ENCODE assay signal across 8 cellular contexts in the genomic region with DNA sequence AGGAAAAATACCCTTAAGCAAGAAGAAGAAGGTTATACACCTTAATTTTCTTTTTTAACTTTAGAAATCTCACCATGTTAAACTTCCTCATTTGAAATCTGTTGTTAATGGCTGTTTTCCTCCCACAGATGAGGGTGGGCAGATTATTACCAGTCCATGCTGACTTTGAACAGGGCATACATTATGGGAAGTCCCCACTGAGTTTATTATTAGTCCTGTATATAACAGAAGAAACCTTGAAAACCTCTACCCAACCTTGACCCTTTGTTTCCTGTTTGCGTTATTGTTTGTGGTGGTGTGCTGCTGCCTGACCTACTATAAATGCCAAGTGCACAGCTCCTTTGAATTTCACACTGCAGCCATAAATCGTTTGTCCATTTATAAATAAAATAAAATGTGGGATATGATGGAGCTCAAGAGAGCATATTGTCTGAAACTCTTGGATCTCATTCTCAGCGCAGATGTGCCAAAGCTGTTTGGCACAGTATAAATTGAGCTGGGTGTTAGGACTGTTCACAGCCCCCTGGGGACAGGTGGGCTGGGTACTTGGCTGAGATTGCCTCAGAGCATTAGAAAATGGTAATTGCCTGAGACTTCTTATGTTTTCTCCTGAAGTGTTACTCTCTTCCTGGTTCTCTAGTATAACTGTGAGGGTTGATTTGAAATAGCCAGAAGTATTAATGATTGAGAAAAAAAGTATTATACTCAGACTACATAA.
DNase-seq lines count a peak whose midpoint lies in the region; ATAC-seq, FAIRE-seq and TF ChIP-seq lines count a peak whose summit lies in the region.

No MANE protein-coding gene starts in this region.

- RAD21 ChIA-PET in GM12878 (lab: Charles Lee; ENCODE audit: unreplicated experiment) = interaction anchor here (1.1 to 2.7 kb wide), 4 partner anchors 10 to 127 kb away, joined by 3 to 9 read pairs (median 4); no protein-coding TSS in a partner anchor

- no peak overlapping the region for H3K9ac ChIP-seq in GM12878 (ENCODE audit: control insufficient read depth, insufficient read depth, low read length)

- DNase-seq in GM12878 (ENCODE audit: low read depth, low spot score) (no peak), NCI-H510A (lab: John Stamatoyannopoulos, UW) (no peak), AG08395 (ENCODE audit: low spot score) (no peak)
- no peak for DNase-seq in activated naive CD4-positive, alpha-beta T cell treated with anti-CD3 and anti-CD28 coated beads, Interleukin-2, amount 50 U/mL, for 72 hours (ENCODE audit: low spot score in 2 of 2)
- no peak for DNase-seq in activated naive CD4-positive, alpha-beta T cell (lab: John Stamatoyannopoulos, UW)

- FAIRE-seq in GM12878 (lab: Jason Lieb, UNC) = no peak

- in situ Hi-C loops in GM12878 (cut with MboI) = no loop called here

- intact Hi-C loops in GM12878 (cut with micrococcal nuclease; ENCODE audit: unreplicated experiment) = loop anchor here (5.0 kb wide), 1 partner anchor 599 kb away; no protein-coding TSS in a partner anchor

- H3K4me1 ChIP-seq in GM12878 (ENCODE audit: control insufficient read depth, insufficient read depth, low read length) = no peaks in the 10 kb centered on the region

- no peaks in the 10 kb centered on the region; the same call in 2 of the 3 replicates for H3K9me3 ChIP-seq in GM12878 (replicated peaks; ENCODE audit: control insufficient read depth, insufficient read depth, low read length)

- no peak for TF ChIP-seq POLR2A in GM12878 (IDR thresholded peaks at IDR 0.05; ENCODE audit: low read depth, low read length)

- no peaks in the 10 kb centered on the region for H4K20me1 ChIP-seq in GM12878 (ENCODE audit: control insufficient read depth, insufficient read depth)

- no peak for TF ChIP-seq RAD21 in GM12878 (IDR thresholded peaks at IDR 0.05; ENCODE audit: insufficient read depth, low read depth, low read length)

- CTCF ChIA-PET in GM12878 (lab: Yijun Ruan, JAX) = interaction anchor here (1.0 to 3.2 kb wide), 2 partner anchors 24 to 61 kb away, joined by 3 to 9 read pairs; no protein-coding TSS in a partner anchor

- SMC1A ChIA-PET in GM12878 (lab: Charles Lee; ENCODE audit: uncharacterized antibody, unreplicated experiment) = interaction anchor here (0.9 to 1.9 kb wide), 5 partner anchors 12 to 35 kb away, joined by 3 to 5 read pairs (median 4); no protein-coding TSS in a partner anchor

- POLR2A ChIA-PET in GM12878 (lab: Charles Lee) = no interaction called here

- no peak overlapping the region for H2AFZ ChIP-seq in GM12878 (ENCODE audit: control insufficient read depth, low read depth, low read length)

- ATAC-seq in GM18520 (IDR thresholded peaks at IDR 0.05; ENCODE audit: unreplicated experiment) (peak; percentile 95), GM21619 (IDR thresholded peaks at IDR 0.05; ENCODE audit: unreplicated experiment) (peak; percentile 85), HG03442 (IDR thresholded peaks at IDR 0.05; ENCODE audit: unreplicated experiment) (peak; percentile 93), GM12878 (peak; percentile 85)
- no peak for ATAC-seq in activated naive CD4-positive, alpha-beta T cell treated with anti-CD3 and anti-CD28 coated beads, Interleukin-2, amount 50 U/mL, for 72 hours

- H3K36me3 Mint-ChIP-seq in activated naive CD4-positive, alpha-beta T cell treated with anti-CD3 and anti-CD28 coated beads, Interleukin-2, amount 50 U/mL, for 72 hours = no peaks in the 10 kb centered on the region

- no peak overlapping the region for H3K4me2 ChIP-seq in GM12878 (ENCODE audit: control insufficient read depth, insufficient read depth)

- peak in 1 of 2 experiments; percentile 23; a peak in 1 of 4 replicates for TF ChIP-seq EP300 in GM12878 (IDR thresholded peaks at IDR 0.05; ENCODE audit: borderline replicate concordance in 1 of 2, control insufficient read depth in 1 of 2, low read depth in 2 of 2, low read length in 2 of 2)

- H3K27ac ChIP-seq in GM12878 (ENCODE audit: control insufficient read depth, insufficient read depth) = no peak overlapping the region

- no peak overlapping the region for H3K4me3 ChIP-seq in GM12878

- TF ChIP-seq CTCF in GM12878 (IDR thresholded peaks at IDR 0.05 in 2 of 3, conservative IDR thresholded peaks at IDR 0.05 in 1 of 3; ENCODE audit: control insufficient read depth in 2 of 3, extremely low read depth in 1 of 3, insufficient read depth in 1 of 3, low read depth in 3 of 3, low read length in 3 of 3) = no peak

- H3K36me3 ChIP-seq in GM12878 (ENCODE audit: control insufficient read depth in 2 of 2, insufficient read depth in 2 of 2, low read length in 1 of 2) = no peaks in the 10 kb centered on the region

- no peaks in the 10 kb centered on the region for H3K27me3 ChIP-seq in GM12878 (replicated peaks in 1 of 2; ENCODE audit: control insufficient read depth in 2 of 2, insufficient read depth in 2 of 2, low read length in 1 of 2)

- H3K9me3 Mint-ChIP-seq in activated naive CD4-positive, alpha-beta T cell treated with anti-CD3 and anti-CD28 coated beads, Interleukin-2, amount 50 U/mL, for 72 hours = peaks cover 0 to 5% of the 10 kb centered on the region in 2 donors

- 14% methylated on average over 3 of the region's 3 CpGs for WGBS in GM12878 (ENCODE audit: insufficient coverage, insufficient replicate concordance, low lambda C conversion rate, missing lambda C conversion rate)

- no peaks in the 10 kb centered on the region for H3K79me2 ChIP-seq in GM12878 (ENCODE audit: control insufficient read depth, insufficient read depth, low read length)

- H3K27ac Mint-ChIP-seq in activated naive CD4-positive, alpha-beta T cell treated with anti-CD3 and anti-CD28 coated beads, Interleukin-2, amount 50 U/mL, for 72 hours = no peak overlapping the region

- no TSS peak for BruUV-seq in GM12878 (replicated peaks; lab: Mats Ljungman, UMichigan)

TF ChIP-seq in GM12878, 131 proteins besides CTCF, POLR2A, EP300 and RAD21:
- TF ChIP-seq MEF2A (IDR thresholded peaks at IDR 0.05; ENCODE audit: insufficient read depth, low read depth, low read length) (0 out of 2 replicates have a peak, but pooled peaks have one; percentile 30), BHLHE40 (IDR thresholded peaks at IDR 0.05; ENCODE audit: borderline replicate concordance in 1 of 2, low read depth in 2 of 2, low read length in 1 of 2) (peak; percentile 15 to 32; a peak in 2 of 4 replicates), FOS (IDR thresholded peaks at IDR 0.05; ENCODE audit: borderline replicate concordance, extremely low read depth, insufficient read length) (no peak), ESRRA (IDR thresholded peaks at IDR 0.05; ENCODE audit: low read length) (peak; percentile 68; the same call in 1 of the 2 replicates), IKZF1 (conservative IDR thresholded peaks at IDR 0.05) (peak; percentile 57), MEF2B (IDR thresholded peaks at IDR 0.05; ENCODE audit: partially characterized antibody, poor library complexity, severe bottlenecking) (peak; percentile 64), MTA2 (IDR thresholded peaks at IDR 0.05; ENCODE audit: low read depth) (peak; percentile 58), NR2F1 (conservative IDR thresholded peaks at IDR 0.05) (peak; percentile 95), NFIC (IDR thresholded peaks at IDR 0.05; ENCODE audit: low read depth, low read length) (0 out of 2 replicates have a peak, but pooled peaks have one; percentile 26), RUNX3 (IDR thresholded peaks at IDR 0.05; ENCODE audit: low read length) (peak; percentile 47)
- TF ChIP-seq, protein P1, sequence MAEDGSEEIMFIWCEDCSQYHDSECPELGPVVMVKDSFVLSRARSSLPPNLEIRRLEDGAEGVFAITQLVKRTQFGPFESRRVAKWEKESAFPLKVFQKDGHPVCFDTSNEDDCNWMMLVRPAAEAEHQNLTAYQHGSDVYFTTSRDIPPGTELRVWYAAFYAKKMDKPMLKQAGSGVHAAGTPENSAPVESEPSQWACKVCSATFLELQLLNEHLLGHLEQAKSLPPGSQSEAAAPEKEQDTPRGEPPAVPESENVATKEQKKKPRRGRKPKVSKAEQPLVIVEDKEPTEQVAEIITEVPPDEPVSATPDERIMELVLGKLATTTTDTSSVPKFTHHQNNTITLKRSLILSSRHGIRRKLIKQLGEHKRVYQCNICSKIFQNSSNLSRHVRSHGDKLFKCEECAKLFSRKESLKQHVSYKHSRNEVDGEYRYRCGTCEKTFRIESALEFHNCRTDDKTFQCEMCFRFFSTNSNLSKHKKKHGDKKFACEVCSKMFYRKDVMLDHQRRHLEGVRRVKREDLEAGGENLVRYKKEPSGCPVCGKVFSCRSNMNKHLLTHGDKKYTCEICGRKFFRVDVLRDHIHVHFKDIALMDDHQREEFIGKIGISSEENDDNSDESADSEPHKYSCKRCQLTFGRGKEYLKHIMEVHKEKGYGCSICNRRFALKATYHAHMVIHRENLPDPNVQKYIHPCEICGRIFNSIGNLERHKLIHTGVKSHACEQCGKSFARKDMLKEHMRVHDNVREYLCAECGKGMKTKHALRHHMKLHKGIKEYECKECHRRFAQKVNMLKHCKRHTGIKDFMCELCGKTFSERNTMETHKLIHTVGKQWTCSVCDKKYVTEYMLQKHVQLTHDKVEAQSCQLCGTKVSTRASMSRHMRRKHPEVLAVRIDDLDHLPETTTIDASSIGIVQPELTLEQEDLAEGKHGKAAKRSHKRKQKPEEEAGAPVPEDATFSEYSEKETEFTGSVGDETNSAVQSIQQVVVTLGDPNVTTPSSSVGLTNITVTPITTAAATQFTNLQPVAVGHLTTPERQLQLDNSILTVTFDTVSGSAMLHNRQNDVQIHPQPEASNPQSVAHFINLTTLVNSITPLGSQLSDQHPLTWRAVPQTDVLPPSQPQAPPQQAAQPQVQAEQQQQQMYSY (CRISPR knock-in tag; IDR thresholded peaks at IDR 0.05) = no peak

Comparison
In these comparisons a context has a peak if more than half of its experiments do, and no peak if none do; other contexts are left out.
1. ATAC-seq: peak in GM18520 (single experiment), GM21619 (single experiment), HG03442 (single experiment) and GM12878 (single experiment); none in activated naive CD4-positive, alpha-beta T cell treated with anti-CD3 and anti-CD28 coated beads, Interleukin-2, amount 50 U/mL, for 72 hours (0 of 2).